ENCODE assay signal across 8 cellular contexts in genomic region chr5:119452373-119453044, GRCh38. TPM values are rescaled to one million over a fixed set of nuclear protein-coding genes. Genes with fewer than 3 reads are reported as not detected.
A peak's percentile ranks its signal among the peaks of the same experiment; 100 is the strongest.
DNase-seq lines count a peak whose midpoint lies in the region; ATAC-seq and TF ChIP-seq lines count a peak whose summit lies in the region.

A gene with protein sequence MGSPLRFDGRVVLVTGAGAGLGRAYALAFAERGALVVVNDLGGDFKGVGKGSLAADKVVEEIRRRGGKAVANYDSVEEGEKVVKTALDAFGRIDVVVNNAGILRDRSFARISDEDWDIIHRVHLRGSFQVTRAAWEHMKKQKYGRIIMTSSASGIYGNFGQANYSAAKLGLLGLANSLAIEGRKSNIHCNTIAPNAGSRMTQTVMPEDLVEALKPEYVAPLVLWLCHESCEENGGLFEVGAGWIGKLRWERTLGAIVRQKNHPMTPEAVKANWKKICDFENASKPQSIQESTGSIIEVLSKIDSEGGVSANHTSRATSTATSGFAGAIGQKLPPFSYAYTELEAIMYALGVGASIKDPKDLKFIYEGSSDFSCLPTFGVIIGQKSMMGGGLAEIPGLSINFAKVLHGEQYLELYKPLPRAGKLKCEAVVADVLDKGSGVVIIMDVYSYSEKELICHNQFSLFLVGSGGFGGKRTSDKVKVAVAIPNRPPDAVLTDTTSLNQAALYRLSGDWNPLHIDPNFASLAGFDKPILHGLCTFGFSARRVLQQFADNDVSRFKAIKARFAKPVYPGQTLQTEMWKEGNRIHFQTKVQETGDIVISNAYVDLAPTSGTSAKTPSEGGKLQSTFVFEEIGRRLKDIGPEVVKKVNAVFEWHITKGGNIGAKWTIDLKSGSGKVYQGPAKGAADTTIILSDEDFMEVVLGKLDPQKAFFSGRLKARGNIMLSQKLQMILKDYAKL (plus strand): TSS chr5:119452497. CDS start chr5:119452576, 79 bp downstream.

- TF ChIP-seq CTCF in GM13976 (IDR thresholded peaks at IDR 0.05; ENCODE audit: borderline replicate concordance, control extremely low read depth, extremely low read depth, insufficient read depth, missing control alignments) (no peak), prostate gland (IDR thresholded peaks at IDR 0.05) (no peak)

- H3K4me3 ChIP-seq in prostate gland (peak within 1 kb of the TSS; percentile 59 to 72), urinary bladder (ENCODE audit: low read depth, low read length) (peak within 1 kb of the TSS; percentile 78)

- peak; percentile 85 for DNase-seq in GM13976 (ENCODE audit: low spot score)
- peak; percentile 88 for DNase-seq in NCI-H146 (lab: John Stamatoyannopoulos, UW)
- peak; percentile 34 for DNase-seq in amniotic stem cell (lab: John Stamatoyannopoulos, UW)
- peak; percentile 94 for DNase-seq in left ventricle myocardium superior
- DNase-seq in prostate gland (ENCODE audit: low spot score), result peak; percentile 90

- peak; percentile 97 for ATAC-seq in HG02852 (IDR thresholded peaks at IDR 0.05; ENCODE audit: unreplicated experiment)
- peak; percentile 98 for ATAC-seq in left ventricle myocardium superior

- peaks cover 5% of the 10 kb centered on the region for H3K27me3 Mint-ChIP-seq in T-helper 1 cell treated with Interleukin-12 subunit alpha and Interleukin-12 subunit beta and Interleukin-4 antibody, amounts not matched to agents 30 μg/mL and 1 μg/mL, for 36 hours (ENCODE audit: low read depth)

- in situ Hi-C loops in GM13976 (cut with MboI; ENCODE audit: low sequenced_read_pairs, unreplicated experiment), result loop anchor here (25.0 kb wide), 1 partner anchor 1010 kb away; the partner anchor contains the start of gene PRR16

- peak within 1 kb of the TSS; percentile 90 for H3K27ac Mint-ChIP-seq in T-helper 1 cell treated with Interleukin-12 subunit alpha and Interleukin-12 subunit beta and Interleukin-4 antibody, amounts not matched to agents 30 μg/mL and 1 μg/mL, for 36 hours

- H3K36me3 Mint-ChIP-seq in T-helper 1 cell treated with Interleukin-12 subunit alpha and Interleukin-12 subunit beta and Interleukin-4 antibody, amounts not matched to agents 30 μg/mL and 1 μg/mL, for 36 hours (ENCODE audit: low read depth), result peaks cover 4% of the 10 kb centered on the region

- no peaks in the 10 kb centered on the region for H3K9me3 ChIP-seq in prostate gland

- peak within 1 kb of the TSS; percentile 95 for H3K4me3 Mint-ChIP-seq in T-helper 1 cell treated with Interleukin-12 subunit alpha and Interleukin-12 subunit beta and Interleukin-4 antibody, amounts not matched to agents 30 μg/mL and 1 μg/mL, for 36 hours

- H3K36me3 ChIP-seq in prostate gland, result no peaks in the 10 kb centered on the region
- H3K36me3 ChIP-seq in urinary bladder (ENCODE audit: insufficient read depth), result peaks cover 8% of the 10 kb centered on the region

- H3K9me3 Mint-ChIP-seq in T-helper 1 cell treated with Interleukin-12 subunit alpha and Interleukin-12 subunit beta and Interleukin-4 antibody, amounts not matched to agents 30 μg/mL and 1 μg/mL, for 36 hours, result no peaks in the 10 kb centered on the region

- H3K27me3 ChIP-seq in prostate gland (replicated peaks; ENCODE audit: insufficient read depth), result no peaks in the 10 kb centered on the region

- intact Hi-C loops in left ventricle myocardium superior (cut with micrococcal nuclease), result no loop called here
- intact Hi-C loops in prostate gland (cut with DNase I), result no loop called here

- H3K4me1 ChIP-seq in prostate gland (replicated peaks), result no peaks in the 10 kb centered on the region
- no peaks in the 10 kb centered on the region for H3K4me1 ChIP-seq in urinary bladder (ENCODE audit: insufficient read depth)

- peak within 1 kb of the TSS; percentile 84 to 89 for H3K27ac ChIP-seq in prostate gland
- H3K27ac ChIP-seq in urinary bladder (ENCODE audit: low read depth), result peak within 1 kb of the TSS; percentile 95

- under 1% methylated on average over 43 of the region's 43 CpGs for whole genome bisulfite sequencing in prostate gland
- WGBS in urinary bladder, result under 1% methylated on average over 43 of the region's 43 CpGs

- H3K4me1 Mint-ChIP-seq in T-helper 1 cell treated with Interleukin-12 subunit alpha and Interleukin-12 subunit beta and Interleukin-4 antibody, amounts not matched to agents 30 μg/mL and 1 μg/mL, for 36 hours (ENCODE audit: low read depth), result peaks cover 9% of the 10 kb centered on the region

- TF ChIP-seq POLR2A in prostate gland (IDR thresholded peaks at IDR 0.05), result peak; percentile 43

RNA-seq across cellular contexts. Expression of the gene that starts here (rescaled TPM):
- total RNA-seq in left ventricle myocardium superior (290 TPM), prostate gland (100 to 1,000 TPM in 1 of 2 donors, 10 to 100 TPM in 1; 93.7 to 225 TPM), urinary bladder (226 TPM)
- 204 TPM for polyA plus RNA-seq in urinary bladder

Comparison
In these comparisons a context has a peak if more than half of its experiments do, and no peak if none do; other contexts are left out.
1. Peak in every context shown above with its lines: DNase-seq, ATAC-seq, H3K4me3 ChIP-seq and H3K27ac ChIP-seq.
2. DNase-seq: peak in every context shown above with its lines; median percentile 94 in left ventricle myocardium superior; 90 in prostate gland; 88 in NCI-H146; 85 in GM13976; 34 in amniotic stem cell.